8 cellular contexts compared by ENCODE assay signal in the genomic region with DNA sequence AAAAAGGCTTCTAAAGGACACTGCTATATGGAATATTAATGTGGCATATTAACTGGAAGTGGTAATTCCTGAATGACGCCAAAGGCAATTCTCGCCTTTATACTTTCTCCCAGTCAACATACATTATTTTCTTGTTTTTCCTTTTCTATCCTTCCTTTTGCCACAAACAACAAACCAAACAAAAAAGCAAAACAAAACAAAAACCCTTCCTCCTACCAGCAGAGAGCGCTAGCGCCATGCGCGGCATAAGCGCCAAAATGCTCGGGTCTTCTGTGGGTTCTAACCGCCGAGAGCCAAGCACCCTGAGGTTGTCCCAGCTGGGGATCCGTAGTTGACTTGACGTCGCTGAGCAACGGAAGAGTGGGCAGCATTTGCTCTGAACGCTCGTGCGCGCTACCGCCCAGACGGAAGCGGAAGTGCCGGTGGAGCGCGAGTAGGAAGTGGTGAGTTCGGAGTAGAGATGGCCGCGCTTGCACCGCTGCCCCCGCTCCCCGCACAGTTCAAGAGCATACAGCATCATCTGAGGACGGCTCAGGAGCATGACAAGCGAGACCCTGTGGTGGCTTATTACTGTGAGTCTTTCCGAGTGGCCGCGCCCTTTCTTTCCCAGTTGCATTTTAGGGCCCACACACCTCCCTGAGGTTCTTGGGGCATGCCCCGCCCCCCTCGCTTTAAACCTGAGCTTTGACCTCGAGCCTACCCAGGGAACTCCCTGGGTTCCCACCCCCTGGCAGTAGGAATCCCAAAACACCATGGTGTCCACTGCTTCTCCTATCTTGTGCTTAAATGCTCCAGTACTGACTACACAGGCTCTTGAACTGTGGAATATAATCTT. TPM values are rescaled to one million over a fixed set of nuclear protein-coding genes. Genes with fewer than 3 reads are reported as not detected.
DNase-seq lines count a peak whose midpoint lies in the region; ATAC-seq, FAIRE-seq and TF ChIP-seq lines count a peak whose summit lies in the region.

A gene (minus strand): TSS at position 295 of the 835 bp plus-strand sequence. CDS start 58,464 bp downstream, outside the sequence.
A gene with protein sequence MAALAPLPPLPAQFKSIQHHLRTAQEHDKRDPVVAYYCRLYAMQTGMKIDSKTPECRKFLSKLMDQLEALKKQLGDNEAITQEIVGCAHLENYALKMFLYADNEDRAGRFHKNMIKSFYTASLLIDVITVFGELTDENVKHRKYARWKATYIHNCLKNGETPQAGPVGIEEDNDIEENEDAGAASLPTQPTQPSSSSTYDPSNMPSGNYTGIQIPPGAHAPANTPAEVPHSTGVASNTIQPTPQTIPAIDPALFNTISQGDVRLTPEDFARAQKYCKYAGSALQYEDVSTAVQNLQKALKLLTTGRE (plus strand): TSS at position 436 of the 835 bp plus-strand sequence. CDS start 25 bp downstream, at position 461.

- H4K20me1 ChIP-seq in neural cell (ENCODE audit: insufficient read depth) = no peaks in the 10 kb centered on the region

- TF ChIP-seq POLR2A in H54 (IDR thresholded peaks at IDR 0.05; ENCODE audit: low read depth, low read length) = peak; percentile 77
- TF ChIP-seq POLR2A in stomach (IDR thresholded peaks at IDR 0.05) = no peak

- TF ChIP-seq CTCF in RWPE2 (IDR thresholded peaks at IDR 0.05; ENCODE audit: poor library complexity, severe bottlenecking) = peak; percentile 98
- TF ChIP-seq CTCF in neural cell (IDR thresholded peaks at IDR 0.05; ENCODE audit: poor library complexity, severe bottlenecking) = peak; percentile 99
- TF ChIP-seq CTCF in stomach (IDR thresholded peaks at IDR 0.05) = peak in 5 of 7 experiments; percentile 57 to 98 (median 83)

- ATAC-seq in RWPE2 (ENCODE audit: low read depth) = peak; percentile 99

- DNase-seq in G401 (ENCODE audit: low spot score) = peak; percentile 98
- DNase-seq in H54 (ENCODE audit: insufficient read length, low spot score) = peak; percentile 49
- DNase-seq in LoVo (ENCODE audit: low spot score) = peak; percentile 97
- peak; percentile 98 for DNase-seq in RWPE2 (ENCODE audit: low spot score)
- DNase-seq in activated effector memory CD4-positive, alpha-beta T cell treated with anti-CD3 and anti-CD28 coated beads, Interleukin-2, amount 50 U/mL, for 16 hours = peak; percentile 99
- DNase-seq in fibroblast of the conjunctiva (ENCODE audit: low read depth) = peak; percentile 98
- peak; percentile 97 for DNase-seq in stomach

- TF ChIP-seq EP300 in neural cell (conservative IDR thresholded peaks at IDR 0.05; ENCODE audit: poor library complexity, severe bottlenecking) = peak; percentile 68
- TF ChIP-seq EP300 in stomach (IDR thresholded peaks at IDR 0.05) = no peak

- H3K9me2 ChIP-seq in neural cell (ENCODE audit: insufficient read depth, low read length) = no peaks in the 10 kb centered on the region

- 0 to 1% (median 0%) methylated on average over 24 to 38 of the region's 38 CpGs for WGBS in stomach, 5 donors

- H3K9me3 ChIP-seq in RWPE2 (ENCODE audit: severe bottlenecking) (no peaks in the 10 kb centered on the region), neural cell (ENCODE audit: low read length) (no peaks in the 10 kb centered on the region), stomach (no peaks in the 10 kb centered on the region)

- intact Hi-C loops in stomach (cut with DNase I; ENCODE audit: low total_unique reads) = no loop called here

- H3K4me3 ChIP-seq in RWPE2 (ENCODE audit: severe bottlenecking) (peak within 1 kb of the TSS; percentile 64), neural cell (ENCODE audit: low read length) (peak within 1 kb of the TSS; percentile 82), stomach (peak within 1 kb of the TSS; percentile 75 to 94 (median 83))

- H2AFZ ChIP-seq in neural cell (ENCODE audit: low read depth, low read length) = peak within 1 kb of the TSS; percentile 77

- FAIRE-seq in H54 (lab: Jason Lieb, UNC) = peak; percentile 99

- in situ Hi-C loops in G401 (cut with HindIII; ENCODE audit: low sequenced_read_pairs) = no loop called here

- peak within 1 kb of the TSS; percentile 96 for H3K4me2 ChIP-seq in neural cell (ENCODE audit: low read length)

- no peaks in the 10 kb centered on the region for H3F3A ChIP-seq in neural cell (ENCODE audit: insufficient read depth, low read length, poor library complexity, severe bottlenecking)

- H3K4me1 ChIP-seq in RWPE2 (ENCODE audit: insufficient read depth, poor library complexity, severe bottlenecking) (peaks cover 21% of the 10 kb centered on the region), stomach (peaks cover 14 to 48% (median 24%) of the 10 kb centered on the region in 4 donors)

- peak; percentile 95 for TF ChIP-seq RAD21 in neural cell (conservative IDR thresholded peaks at IDR 0.05)

- H3K79me2 ChIP-seq in neural cell (replicated peaks; ENCODE audit: insufficient read depth, low read length) = peaks cover 56% of the 10 kb centered on the region

- H3K27me3 ChIP-seq in RWPE2 (ENCODE audit: insufficient read depth, poor library complexity, severe bottlenecking) (no peaks in the 10 kb centered on the region), neural cell (ENCODE audit: insufficient read depth, low read depth, low read length) (no peaks in the 10 kb centered on the region), stomach (no peaks in the 10 kb centered on the region)

- no peak within 1 kb of the TSS for H3K27ac ChIP-seq in RWPE2 (ENCODE audit: poor library complexity, severe bottlenecking)
- peak within 1 kb of the TSS; percentile 60 for H3K27ac ChIP-seq in neural cell (ENCODE audit: low read length)
- peak within 1 kb of the TSS; percentile 60 to 81 (median 66) for H3K27ac ChIP-seq in stomach

- peak within 1 kb of the TSS; percentile 77 for H3K9ac ChIP-seq in neural cell (ENCODE audit: low read length)

- H3K36me3 ChIP-seq in RWPE2 (ENCODE audit: low read depth) = peaks cover 13% of the 10 kb centered on the region
- no peaks in the 10 kb centered on the region for H3K36me3 ChIP-seq in neural cell (ENCODE audit: insufficient read depth, low read length)
- peaks cover 0 to 3% (median 0%) of the 10 kb centered on the region in 4 donors for H3K36me3 ChIP-seq in stomach

TF ChIP-seq in neural cell, 6 proteins besides CTCF, POLR2A, EP300 and RAD21:
- TF ChIP-seq EZH2 (IDR thresholded peaks at IDR 0.05; ENCODE audit: borderline replicate concordance, insufficient read depth, low read length, poor library complexity, severe bottlenecking) (no peak), TAF1 (IDR thresholded peaks at IDR 0.05; ENCODE audit: low read depth) (no peak), SMC3 (conservative IDR thresholded peaks at IDR 0.05; ENCODE audit: poor library complexity) (peak; percentile 93), POLR2AphosphoS5 (IDR thresholded peaks at IDR 0.05) (peak; percentile 93), MXI1 (conservative IDR thresholded peaks at IDR 0.05; ENCODE audit: poor library complexity, severe bottlenecking) (peak; percentile 94)
- TF ChIP-seq, protein P1, sequence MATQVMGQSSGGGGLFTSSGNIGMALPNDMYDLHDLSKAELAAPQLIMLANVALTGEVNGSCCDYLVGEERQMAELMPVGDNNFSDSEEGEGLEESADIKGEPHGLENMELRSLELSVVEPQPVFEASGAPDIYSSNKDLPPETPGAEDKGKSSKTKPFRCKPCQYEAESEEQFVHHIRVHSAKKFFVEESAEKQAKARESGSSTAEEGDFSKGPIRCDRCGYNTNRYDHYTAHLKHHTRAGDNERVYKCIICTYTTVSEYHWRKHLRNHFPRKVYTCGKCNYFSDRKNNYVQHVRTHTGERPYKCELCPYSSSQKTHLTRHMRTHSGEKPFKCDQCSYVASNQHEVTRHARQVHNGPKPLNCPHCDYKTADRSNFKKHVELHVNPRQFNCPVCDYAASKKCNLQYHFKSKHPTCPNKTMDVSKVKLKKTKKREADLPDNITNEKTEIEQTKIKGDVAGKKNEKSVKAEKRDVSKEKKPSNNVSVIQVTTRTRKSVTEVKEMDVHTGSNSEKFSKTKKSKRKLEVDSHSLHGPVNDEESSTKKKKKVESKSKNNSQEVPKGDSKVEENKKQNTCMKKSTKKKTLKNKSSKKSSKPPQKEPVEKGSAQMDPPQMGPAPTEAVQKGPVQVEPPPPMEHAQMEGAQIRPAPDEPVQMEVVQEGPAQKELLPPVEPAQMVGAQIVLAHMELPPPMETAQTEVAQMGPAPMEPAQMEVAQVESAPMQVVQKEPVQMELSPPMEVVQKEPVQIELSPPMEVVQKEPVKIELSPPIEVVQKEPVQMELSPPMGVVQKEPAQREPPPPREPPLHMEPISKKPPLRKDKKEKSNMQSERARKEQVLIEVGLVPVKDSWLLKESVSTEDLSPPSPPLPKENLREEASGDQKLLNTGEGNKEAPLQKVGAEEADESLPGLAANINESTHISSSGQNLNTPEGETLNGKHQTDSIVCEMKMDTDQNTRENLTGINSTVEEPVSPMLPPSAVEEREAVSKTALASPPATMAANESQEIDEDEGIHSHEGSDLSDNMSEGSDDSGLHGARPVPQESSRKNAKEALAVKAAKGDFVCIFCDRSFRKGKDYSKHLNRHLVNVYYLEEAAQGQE (IDR thresholded peaks at IDR 0.05; ENCODE audit: borderline replicate concordance) = peak; percentile 57

RNA-seq across cellular contexts. Expression of the first gene that starts in this region (rescaled TPM):
- total RNA-seq in G401 (2014; rRNA removed; shearing (Covaris generic)) = not detected in 2 replicates
- polyA plus RNA-seq in neural cell = not detected in 2 replicates
- polyA minus RNA-seq in neural cell = 0.81 TPM in 1 of 2 replicates, not detected in the other
- under 1 TPM in 1 of 5 donors, not detected in 4; 0.73 TPM for total RNA-seq in stomach
- not detected for polyA plus RNA-seq in stomach

RNA-seq across cellular contexts. Expression of the second gene that starts in this region (rescaled TPM):
- total RNA-seq in G401 (2014; rRNA removed; shearing (Covaris generic)) = 56.2 and 71.1 TPM in 2 replicates
- 126 and 136 TPM in 2 replicates for polyA plus RNA-seq in neural cell
- 159 and 172 TPM in 2 replicates for polyA minus RNA-seq in neural cell
- total RNA-seq in stomach = 10 to 100 TPM; 15.6 to 56.8 (median 27.1) TPM
- 10 to 100 TPM; 17.7 to 39.0 (median 24.6) TPM for polyA plus RNA-seq in stomach

Comparison
In these comparisons a context has a peak if more than half of its experiments do, and no peak if none do; other contexts are left out.
1. DNase-seq: peak in every context shown above with its lines; median percentile 99 in activated effector memory CD4-positive, alpha-beta T cell treated with anti-CD3 and anti-CD28 coated beads, Interleukin-2, amount 50 U/mL, for 16 hours; 98 in G401; 98 in RWPE2; 98 in fibroblast of the conjunctiva; 97 in LoVo; 97 in stomach; 49 in H54.